8 cellular contexts compared by ENCODE assay signal in the genomic region with DNA sequence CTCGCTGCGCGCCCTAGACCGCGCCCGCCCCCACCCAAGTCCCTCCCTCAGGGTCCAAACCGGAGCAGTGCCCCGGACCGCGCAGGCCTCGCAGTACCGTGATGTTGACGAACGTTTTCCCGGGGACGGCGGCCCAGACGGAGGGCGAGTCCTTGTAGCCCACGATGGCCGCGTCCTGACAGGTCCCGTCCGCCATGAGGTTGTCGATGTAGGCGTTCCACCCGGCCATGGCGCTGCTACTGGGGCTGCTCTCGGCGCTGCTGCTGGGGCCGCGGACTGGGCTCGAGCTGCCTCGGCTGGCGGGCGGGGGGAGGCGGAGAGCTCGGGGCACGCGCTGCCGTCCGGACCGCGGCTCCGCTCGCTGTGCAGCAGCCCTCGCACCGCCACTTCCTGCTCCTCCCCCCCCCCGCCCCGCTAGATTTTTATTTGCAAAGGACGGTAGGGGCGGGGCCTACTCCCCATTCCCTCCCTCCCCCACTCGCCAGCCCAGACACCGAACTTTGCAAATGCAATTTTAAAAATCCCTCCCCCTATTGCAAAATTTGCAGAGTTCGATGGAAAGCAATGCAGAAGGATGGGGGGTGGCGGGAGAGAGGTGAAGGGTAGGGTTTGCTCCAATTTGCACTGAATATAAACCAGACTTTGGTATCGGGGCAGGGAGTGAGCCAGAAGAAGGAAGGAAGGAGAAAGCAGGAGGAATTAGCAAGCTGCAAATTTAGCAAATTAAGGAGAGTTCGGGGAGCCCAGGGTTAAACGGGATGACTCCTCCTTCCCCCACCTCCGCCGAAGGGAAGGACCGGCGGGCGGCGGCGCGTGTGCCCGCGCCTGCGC. TPM values are rescaled to one million over a fixed set of nuclear protein-coding genes. Genes with fewer than 3 reads are reported as not detected.
DNase-seq lines count a peak whose midpoint lies in the region; ATAC-seq and TF ChIP-seq lines count a peak whose summit lies in the region.

A gene (minus strand): TSS at position 365 of the 831 bp plus-strand sequence. CDS start 136 bp downstream, at position 229.

- H3K36me3 ChIP-seq in osteoblast (ENCODE audit: insufficient read depth, low read length) (peaks cover 35% of the 10 kb centered on the region), suprapubic skin (peaks cover 15% of the 10 kb centered on the region)

- H3K9me3 Mint-ChIP-seq in activated naive CD8-positive, alpha-beta T cell (ENCODE audit: low read depth), result no peaks in the 10 kb centered on the region

- no peak for TF ChIP-seq EP300 in suprapubic skin (IDR thresholded peaks at IDR 0.05)

- H3K4me1 Mint-ChIP-seq in activated naive CD8-positive, alpha-beta T cell (ENCODE audit: low read depth), result peaks cover 33% of the 10 kb centered on the region

- H4K20me1 ChIP-seq in osteoblast (ENCODE audit: insufficient read depth, low read length), result peaks cover 45% of the 10 kb centered on the region

- peak within 1 kb of the TSS; percentile 97 for H3K4me3 Mint-ChIP-seq in activated naive CD8-positive, alpha-beta T cell

- peak within 1 kb of the TSS; percentile 97 for H3K4me2 ChIP-seq in osteoblast (ENCODE audit: insufficient read depth, low read length)

- H3K27me3 ChIP-seq in osteoblast (ENCODE audit: insufficient read depth, low read length) (no peaks in the 10 kb centered on the region), suprapubic skin (no peaks in the 10 kb centered on the region)

- H3K4me3 ChIP-seq in osteoblast (ENCODE audit: insufficient read depth, low read length) (peak within 1 kb of the TSS; percentile 96), suprapubic skin (peak within 1 kb of the TSS; percentile 85)

- peaks cover 49% of the 10 kb centered on the region for H3K79me2 ChIP-seq in osteoblast (ENCODE audit: insufficient read depth, low read length)

- peak; percentile 16 for ATAC-seq in GM21528 (IDR thresholded peaks at IDR 0.05; ENCODE audit: low FRiP score, unreplicated experiment)

- H3K4me1 ChIP-seq in osteoblast (ENCODE audit: insufficient read depth, low read length) (peaks cover 48% of the 10 kb centered on the region), suprapubic skin (peaks cover 60% of the 10 kb centered on the region)

- TF ChIP-seq CTCF in C4-2B (conservative IDR thresholded peaks at IDR 0.05) (no peak), osteoblast (IDR thresholded peaks at IDR 0.05; ENCODE audit: extremely low read depth, low read depth, low read length) (no peak), suprapubic skin (IDR thresholded peaks at IDR 0.05) (no peak)

- DNase-seq in MV-4-11 (lab: John Stamatoyannopoulos, UW) (peak; percentile 93), SKM-1 treated with dmso at 0.1 percent for 144 hours (lab: John Stamatoyannopoulos, UW; ENCODE audit: unreplicated experiment) (peak; percentile 63), glomerular visceral epithelial cell (ENCODE audit: extremely low spot score) (peak; percentile 93), osteoblast (ENCODE audit: insufficient read length, low spot score, missing footprints) (peak; percentile 99), suprapubic skin (ENCODE audit: low spot score in 2 of 2) (peak; percentile 95 to 98)

- no peaks in the 10 kb centered on the region for H3K27me3 Mint-ChIP-seq in activated naive CD8-positive, alpha-beta T cell

- H3K27ac ChIP-seq in C4-2B (peak within 1 kb of the TSS; percentile 100), osteoblast (ENCODE audit: low read depth, low read length) (peak within 1 kb of the TSS; percentile 83), suprapubic skin (peak within 1 kb of the TSS; percentile 98)

- H2AFZ ChIP-seq in osteoblast (ENCODE audit: low read length), result peak within 1 kb of the TSS; percentile 85

- H3K9me3 ChIP-seq in osteoblast (ENCODE audit: low read depth, low read length), result no peaks in the 10 kb centered on the region
- H3K9me3 ChIP-seq in suprapubic skin, result no peaks in the 10 kb centered on the region

- peaks cover 15% of the 10 kb centered on the region for H3K36me3 Mint-ChIP-seq in activated naive CD8-positive, alpha-beta T cell

- TF ChIP-seq POLR2A in suprapubic skin (IDR thresholded peaks at IDR 0.05), result peak in 1 of 2 donors; percentile 82

- H3K27ac Mint-ChIP-seq in activated naive CD8-positive, alpha-beta T cell, result peak within 1 kb of the TSS; percentile 100

- 0% methylated on average over 17 of the region's 70 CpGs for WGBS in suprapubic skin

RNA-seq across cellular contexts. Expression of the gene that starts here (rescaled TPM):
- 347 and 425 TPM in 2 replicates for total RNA-seq in osteoblast
- 100 to 1,000 TPM; 392 to 756 (median 686) TPM for total RNA-seq in suprapubic skin

Comparison
In these comparisons a context has a peak if more than half of its experiments do, and no peak if none do; other contexts are left out.
1. Peak in every context shown above with its lines: DNase-seq, ATAC-seq, H3K4me3 ChIP-seq and H3K27ac ChIP-seq.